Comparison of ENCODE assay signal across 6 cellular contexts in the genomic region with DNA sequence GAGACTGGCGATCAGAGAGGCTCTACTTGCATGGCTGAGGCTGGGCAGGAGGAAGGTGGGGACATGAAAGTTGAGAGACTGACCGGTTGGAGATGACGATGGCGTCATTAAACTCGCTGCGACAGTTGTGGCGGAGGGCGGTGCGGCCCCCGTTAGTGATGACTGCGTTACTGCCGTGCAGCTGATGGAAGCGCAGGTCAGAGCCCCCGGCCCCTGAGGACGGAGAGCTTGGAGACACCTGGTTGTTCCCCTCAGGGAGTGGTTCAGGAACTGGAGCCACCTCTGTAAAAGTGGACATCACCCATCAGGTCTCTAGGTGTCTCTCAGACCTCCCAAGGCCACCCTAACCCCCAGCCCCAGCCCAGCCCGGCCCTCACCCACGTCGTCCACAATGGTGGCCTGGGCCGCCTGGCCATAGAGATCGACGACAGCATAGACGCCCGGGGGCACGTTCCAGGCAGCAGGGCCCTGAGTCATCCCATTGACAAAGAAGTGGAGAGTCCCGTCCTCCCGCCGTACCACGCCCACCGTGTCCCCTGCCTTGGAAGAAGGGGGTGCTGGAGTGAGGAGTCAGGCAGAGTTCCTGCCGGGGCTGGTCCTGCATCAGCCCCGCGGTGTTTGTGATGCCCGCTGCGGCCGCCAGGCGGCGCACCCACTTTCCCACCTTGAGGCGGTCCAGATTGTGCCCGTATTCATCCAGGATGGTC. TPM values are rescaled to one million over a fixed set of nuclear protein-coding genes. Genes with fewer than 3 reads are reported as not detected.
DNase-seq lines count a peak whose midpoint lies in the region; ATAC-seq, FAIRE-seq and TF ChIP-seq lines count a peak whose summit lies in the region.

No MANE protein-coding gene starts in this region.

- peak; percentile 65 for DNase-seq in NCI-H2227 (lab: John Stamatoyannopoulos, UW; ENCODE audit: unreplicated experiment)
- DNase-seq in NCI-H2227 treated with DMSO at 0.1 percent for 48 hours (lab: John Stamatoyannopoulos, UW), result no peak
- no peak for DNase-seq in astrocyte (ENCODE audit: low read depth)
- peak; percentile 73 for DNase-seq in natural killer cell treated with Interleukin-12 subunit alpha and Interleukin-12 subunit beta and Interleukin-15 and Interleukin-18, amount 100 ng/mL, for 72 hours (ENCODE audit: low spot score)
- no peak for DNase-seq in NCI-H446 (lab: John Stamatoyannopoulos, UW)

- H3K4me1 ChIP-seq in astrocyte (ENCODE audit: insufficient read depth, low read length), result peaks cover 8% of the 10 kb centered on the region

- H3K9ac ChIP-seq in astrocyte (ENCODE audit: low read length), result no peak overlapping the region

- TF ChIP-seq CTCF in astrocyte (IDR thresholded peaks at IDR 0.05; ENCODE audit: insufficient read depth, low read depth, low read length), result peak; percentile 74

- no peak for FAIRE-seq in astrocyte (lab: Jason Lieb, UNC)

- H3K27me3 Mint-ChIP-seq in astrocyte (ENCODE audit: low read depth, unreplicated experiment), result no peaks in the 10 kb centered on the region
- H3K27me3 Mint-ChIP-seq in natural killer cell treated with Interleukin-12 subunit alpha and Interleukin-12 subunit beta and Interleukin-15 and Interleukin-18, amount 100 ng/mL, for 72 hours, result no peaks in the 10 kb centered on the region

- peaks cover 10% of the 10 kb centered on the region for H3K4me1 Mint-ChIP-seq in astrocyte (ENCODE audit: low read depth, unreplicated experiment)
- H3K4me1 Mint-ChIP-seq in natural killer cell treated with Interleukin-12 subunit alpha and Interleukin-12 subunit beta and Interleukin-15 and Interleukin-18, amount 100 ng/mL, for 72 hours (ENCODE audit: low read depth in 2 of 2), result peaks cover 13 to 20% of the 10 kb centered on the region in 2 donors

- ATAC-seq in natural killer cell treated with Interleukin-12 subunit alpha and Interleukin-12 subunit beta and Interleukin-15 and Interleukin-18, amount 100 ng/mL, for 72 hours, result peak in 1 of 2 donors; percentile 61
- ATAC-seq in GM18520 (IDR thresholded peaks at IDR 0.05; ENCODE audit: unreplicated experiment), result no peak

- no peak overlapping the region for H2AFZ ChIP-seq in astrocyte (ENCODE audit: low read depth, low read length)

- H3K27ac ChIP-seq in astrocyte (ENCODE audit: low read depth, low read length), result no peak overlapping the region

- H3K9me3 ChIP-seq in astrocyte (ENCODE audit: insufficient read depth, low read depth, low read length), result no peaks in the 10 kb centered on the region

- H3K79me2 ChIP-seq in astrocyte (ENCODE audit: insufficient read depth, low read length), result peaks cover 28% of the 10 kb centered on the region

- no peaks in the 10 kb centered on the region for H3K9me3 Mint-ChIP-seq in astrocyte (ENCODE audit: unreplicated experiment)
- no peaks in the 10 kb centered on the region for H3K9me3 Mint-ChIP-seq in natural killer cell treated with Interleukin-12 subunit alpha and Interleukin-12 subunit beta and Interleukin-15 and Interleukin-18, amount 100 ng/mL, for 72 hours

- H3K36me3 Mint-ChIP-seq in astrocyte (ENCODE audit: low read depth, unreplicated experiment), result peaks cover 18% of the 10 kb centered on the region
- no peaks in the 10 kb centered on the region for H3K36me3 Mint-ChIP-seq in natural killer cell treated with Interleukin-12 subunit alpha and Interleukin-12 subunit beta and Interleukin-15 and Interleukin-18, amount 100 ng/mL, for 72 hours

- H4K20me1 ChIP-seq in astrocyte (ENCODE audit: insufficient read depth, low read length), result peaks cover 11% of the 10 kb centered on the region

- H3K4me3 Mint-ChIP-seq in astrocyte (ENCODE audit: unreplicated experiment), result no peak overlapping the region
- no peak overlapping the region for H3K4me3 Mint-ChIP-seq in natural killer cell treated with Interleukin-12 subunit alpha and Interleukin-12 subunit beta and Interleukin-15 and Interleukin-18, amount 100 ng/mL, for 72 hours

- no peak overlapping the region for H3K4me2 ChIP-seq in astrocyte (ENCODE audit: low read length)

- peaks cover 16% of the 10 kb centered on the region for H3K36me3 ChIP-seq in astrocyte (ENCODE audit: insufficient read depth, low read length)

- no peak overlapping the region for H3K4me3 ChIP-seq in astrocyte (ENCODE audit: insufficient read depth, low read depth, low read length)

- H3K27me3 ChIP-seq in astrocyte (ENCODE audit: insufficient read depth, low read length), result no peaks in the 10 kb centered on the region

- H3K27ac Mint-ChIP-seq in astrocyte (ENCODE audit: unreplicated experiment), result no peak overlapping the region
- no peak overlapping the region for H3K27ac Mint-ChIP-seq in natural killer cell treated with Interleukin-12 subunit alpha and Interleukin-12 subunit beta and Interleukin-15 and Interleukin-18, amount 100 ng/mL, for 72 hours

RNA-seq across cellular contexts. Expression of a gene that starts 5.3 kb away (rescaled TPM):
- total RNA-seq in astrocyte, result 32.5 and 32.6 TPM in 2 replicates
- 10 to 100 TPM; 37.6 to 76.7 TPM for total RNA-seq in natural killer cell treated with Interleukin-12 subunit alpha and Interleukin-12 subunit beta and Interleukin-15 and Interleukin-18, amount 100 ng/mL, for 72 hours

RNA-seq across cellular contexts. Expression of a gene that starts 8.7 kb away (rescaled TPM):
- total RNA-seq in astrocyte, result 41.7 and 49.8 TPM in 2 replicates
- 10 to 100 TPM; 58.1 to 87.0 TPM for total RNA-seq in natural killer cell treated with Interleukin-12 subunit alpha and Interleukin-12 subunit beta and Interleukin-15 and Interleukin-18, amount 100 ng/mL, for 72 hours

RNA-seq across cellular contexts. Expression of a gene that starts 12.4 kb away (rescaled TPM):
- 14.4 and 16.0 TPM in 2 replicates for total RNA-seq in astrocyte
- 100 to 1,000 TPM; 240 to 419 TPM for total RNA-seq in natural killer cell treated with Interleukin-12 subunit alpha and Interleukin-12 subunit beta and Interleukin-15 and Interleukin-18, amount 100 ng/mL, for 72 hours

RNA-seq across cellular contexts. Expression of a gene that starts 16.5 kb away (rescaled TPM):
- 841 and 915 TPM in 2 replicates for total RNA-seq in astrocyte
- total RNA-seq in natural killer cell treated with Interleukin-12 subunit alpha and Interleukin-12 subunit beta and Interleukin-15 and Interleukin-18, amount 100 ng/mL, for 72 hours, result 1,000 to 10,000 TPM in 1 of 2 donors, 100 to 1,000 TPM in 1; 953 to 1,345 TPM

RNA-seq across cellular contexts. Expression of a gene that starts 28.1 kb away (rescaled TPM):
- total RNA-seq in astrocyte, result 31.6 and 41.4 TPM in 2 replicates
- 10 to 100 TPM in 1 of 2 donors, 1 to 10 TPM in 1; 6.7 to 13.0 TPM for total RNA-seq in natural killer cell treated with Interleukin-12 subunit alpha and Interleukin-12 subunit beta and Interleukin-15 and Interleukin-18, amount 100 ng/mL, for 72 hours

Comparison
In these comparisons a context has a peak if more than half of its experiments do, and no peak if none do; other contexts are left out.
1. DNase-seq: peak in NCI-H2227 (single experiment) and natural killer cell treated with Interleukin-12 subunit alpha and Interleukin-12 subunit beta and Interleukin-15 and Interleukin-18, amount 100 ng/mL, for 72 hours (single experiment); none in NCI-H2227 treated with DMSO at 0.1 percent for 48 hours (single experiment), astrocyte (single experiment) and NCI-H446 (0 of 2).
2. RNA of a gene that starts 12.4 kb away (total RNA-seq): 240 to 419 TPM in natural killer cell treated with Interleukin-12 subunit alpha and Interleukin-12 subunit beta and Interleukin-15 and Interleukin-18, amount 100 ng/mL, for 72 hours; 14.4 to 16.0 TPM in astrocyte; every median in the first group is over 10 times any median in the second.